ENCODE assay signal across 1 cellular context in genomic region chr15:70078578-70079417, GRCh38.
TF ChIP-seq lines count a peak whose summit lies in the region.

No MANE protein-coding gene starts in this region.

TF ChIP-seq in HepG2, 621 proteins besides CTCF, POLR2A, EP300 and RAD21 (continued from another document and continues in another):
- TF ChIP-seq, protein P1, sequence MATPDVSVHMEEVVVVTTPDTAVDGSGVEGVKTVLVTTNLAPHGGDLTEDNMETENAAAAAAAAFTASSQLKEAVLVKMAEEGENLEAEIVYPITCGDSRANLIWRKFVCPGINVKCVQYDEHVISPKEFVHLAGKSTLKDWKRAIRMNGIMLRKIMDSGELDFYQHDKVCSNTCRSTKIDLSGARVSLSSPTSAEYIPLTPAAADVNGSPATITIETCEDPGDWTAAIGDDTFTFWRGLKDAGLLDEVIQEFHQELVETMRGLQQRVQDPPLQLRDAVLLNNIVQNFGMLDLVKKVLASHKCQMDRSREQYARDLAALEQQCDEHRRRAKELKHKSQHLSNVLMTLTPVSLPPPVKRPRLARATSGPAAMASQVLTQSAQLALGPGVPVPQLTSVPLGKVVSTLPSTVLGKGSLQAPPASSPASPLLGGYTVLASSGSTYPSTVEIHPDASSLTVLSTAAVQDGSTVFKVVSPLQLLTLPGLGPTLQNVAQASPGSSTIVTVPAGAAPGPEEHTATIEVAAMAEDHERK (CRISPR knock-in tag; IDR thresholded peaks at IDR 0.05; ENCODE audit: low read depth), result no peak
- TF ChIP-seq SIN3A (IDR thresholded peaks at IDR 0.05; ENCODE audit: borderline replicate concordance, low read depth, low read length), result peak; percentile 87; the same call in 1 of the 2 replicates
- TF ChIP-seq ZFP90 (CRISPR knock-in tag; IDR thresholded peaks at IDR 0.05; ENCODE audit: borderline replicate concordance), result no peak
- TF ChIP-seq NONO (IDR thresholded peaks at IDR 0.05), result no peak
- peak; percentile 56; the same call in 1 of the 2 replicates for TF ChIP-seq NONO (CRISPR knock-in tag; conservative IDR thresholded peaks at IDR 0.05)
- 0 out of 2 replicates have a peak, but pooled peaks have one; percentile 36 for TF ChIP-seq ZFY (CRISPR knock-in tag; IDR thresholded peaks at IDR 0.05)
- peak; percentile 52; the same call in 1 of the 2 replicates for TF ChIP-seq NFYB (CRISPR knock-in tag; IDR thresholded peaks at IDR 0.05)
- no peak; the same call in 1 of the 2 replicates for TF ChIP-seq ZNF598 (CRISPR knock-in tag; IDR thresholded peaks at IDR 0.05; ENCODE audit: borderline replicate concordance)
- 0 out of 2 replicates have a peak, but pooled peaks have one; percentile 16 for TF ChIP-seq ZNF547 (CRISPR knock-in tag; IDR thresholded peaks at IDR 0.05)
- TF ChIP-seq SIX4 (CRISPR knock-in tag; IDR thresholded peaks at IDR 0.05), result peak; percentile 74; the same call in 1 of the 2 replicates
- peak; percentile 93 for TF ChIP-seq SAP130 (CRISPR knock-in tag; IDR thresholded peaks at IDR 0.05; ENCODE audit: low read depth)
- peak; percentile 91 for TF ChIP-seq HDAC1 (CRISPR knock-in tag; IDR thresholded peaks at IDR 0.05)
- TF ChIP-seq ZNF816 (CRISPR knock-in tag; IDR thresholded peaks at IDR 0.05; ENCODE audit: borderline replicate concordance), result peak; percentile 88; the same call in 1 of the 2 replicates
- TF ChIP-seq, protein P2, sequence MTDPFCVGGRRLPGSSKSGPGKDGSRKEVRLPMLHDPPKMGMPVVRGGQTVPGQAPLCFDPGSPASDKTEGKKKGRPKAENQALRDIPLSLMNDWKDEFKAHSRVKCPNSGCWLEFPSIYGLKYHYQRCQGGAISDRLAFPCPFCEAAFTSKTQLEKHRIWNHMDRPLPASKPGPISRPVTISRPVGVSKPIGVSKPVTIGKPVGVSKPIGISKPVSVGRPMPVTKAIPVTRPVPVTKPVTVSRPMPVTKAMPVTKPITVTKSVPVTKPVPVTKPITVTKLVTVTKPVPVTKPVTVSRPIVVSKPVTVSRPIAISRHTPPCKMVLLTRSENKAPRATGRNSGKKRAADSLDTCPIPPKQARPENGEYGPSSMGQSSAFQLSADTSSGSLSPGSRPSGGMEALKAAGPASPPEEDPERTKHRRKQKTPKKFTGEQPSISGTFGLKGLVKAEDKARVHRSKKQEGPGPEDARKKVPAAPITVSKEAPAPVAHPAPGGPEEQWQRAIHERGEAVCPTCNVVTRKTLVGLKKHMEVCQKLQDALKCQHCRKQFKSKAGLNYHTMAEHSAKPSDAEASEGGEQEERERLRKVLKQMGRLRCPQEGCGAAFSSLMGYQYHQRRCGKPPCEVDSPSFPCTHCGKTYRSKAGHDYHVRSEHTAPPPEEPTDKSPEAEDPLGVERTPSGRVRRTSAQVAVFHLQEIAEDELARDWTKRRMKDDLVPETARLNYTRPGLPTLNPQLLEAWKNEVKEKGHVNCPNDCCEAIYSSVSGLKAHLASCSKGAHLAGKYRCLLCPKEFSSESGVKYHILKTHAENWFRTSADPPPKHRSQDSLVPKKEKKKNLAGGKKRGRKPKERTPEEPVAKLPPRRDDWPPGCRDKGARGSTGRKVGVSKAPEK (CRISPR knock-in tag; IDR thresholded peaks at IDR 0.05; ENCODE audit: borderline replicate concordance), result no peak
- TF ChIP-seq, protein P3, sequence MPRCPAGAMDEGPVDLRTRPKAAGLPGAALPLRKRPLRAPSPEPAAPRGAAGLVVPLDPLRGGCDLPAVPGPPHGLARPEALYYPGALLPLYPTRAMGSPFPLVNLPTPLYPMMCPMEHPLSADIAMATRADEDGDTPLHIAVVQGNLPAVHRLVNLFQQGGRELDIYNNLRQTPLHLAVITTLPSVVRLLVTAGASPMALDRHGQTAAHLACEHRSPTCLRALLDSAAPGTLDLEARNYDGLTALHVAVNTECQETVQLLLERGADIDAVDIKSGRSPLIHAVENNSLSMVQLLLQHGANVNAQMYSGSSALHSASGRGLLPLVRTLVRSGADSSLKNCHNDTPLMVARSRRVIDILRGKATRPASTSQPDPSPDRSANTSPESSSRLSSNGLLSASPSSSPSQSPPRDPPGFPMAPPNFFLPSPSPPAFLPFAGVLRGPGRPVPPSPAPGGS (CRISPR knock-in tag; IDR thresholded peaks at IDR 0.05), result peak; percentile 62; the same call in 1 of the 2 replicates
- TF ChIP-seq HHEX (CRISPR knock-in tag; IDR thresholded peaks at IDR 0.05), result peak; percentile 44; the same call in 1 of the 2 replicates
- 0 out of 2 replicates have a peak, but pooled peaks have one; percentile 40 for TF ChIP-seq ZNF317 (CRISPR knock-in tag; IDR thresholded peaks at IDR 0.05)
- peak; percentile 89 for TF ChIP-seq ZNF543 (CRISPR knock-in tag; IDR thresholded peaks at IDR 0.05)
- TF ChIP-seq, protein P4, sequence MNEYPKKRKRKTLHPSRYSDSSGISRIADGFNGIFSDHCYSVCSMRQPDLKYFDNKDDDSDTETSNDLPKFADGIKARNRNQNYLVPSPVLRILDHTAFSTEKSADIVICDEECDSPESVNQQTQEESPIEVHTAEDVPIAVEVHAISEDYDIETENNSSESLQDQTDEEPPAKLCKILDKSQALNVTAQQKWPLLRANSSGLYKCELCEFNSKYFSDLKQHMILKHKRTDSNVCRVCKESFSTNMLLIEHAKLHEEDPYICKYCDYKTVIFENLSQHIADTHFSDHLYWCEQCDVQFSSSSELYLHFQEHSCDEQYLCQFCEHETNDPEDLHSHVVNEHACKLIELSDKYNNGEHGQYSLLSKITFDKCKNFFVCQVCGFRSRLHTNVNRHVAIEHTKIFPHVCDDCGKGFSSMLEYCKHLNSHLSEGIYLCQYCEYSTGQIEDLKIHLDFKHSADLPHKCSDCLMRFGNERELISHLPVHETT (CRISPR knock-in tag; conservative IDR thresholded peaks at IDR 0.05), result 0 out of 2 replicates have a peak, but pooled peaks have one; percentile 41
- TF ChIP-seq, protein P5, sequence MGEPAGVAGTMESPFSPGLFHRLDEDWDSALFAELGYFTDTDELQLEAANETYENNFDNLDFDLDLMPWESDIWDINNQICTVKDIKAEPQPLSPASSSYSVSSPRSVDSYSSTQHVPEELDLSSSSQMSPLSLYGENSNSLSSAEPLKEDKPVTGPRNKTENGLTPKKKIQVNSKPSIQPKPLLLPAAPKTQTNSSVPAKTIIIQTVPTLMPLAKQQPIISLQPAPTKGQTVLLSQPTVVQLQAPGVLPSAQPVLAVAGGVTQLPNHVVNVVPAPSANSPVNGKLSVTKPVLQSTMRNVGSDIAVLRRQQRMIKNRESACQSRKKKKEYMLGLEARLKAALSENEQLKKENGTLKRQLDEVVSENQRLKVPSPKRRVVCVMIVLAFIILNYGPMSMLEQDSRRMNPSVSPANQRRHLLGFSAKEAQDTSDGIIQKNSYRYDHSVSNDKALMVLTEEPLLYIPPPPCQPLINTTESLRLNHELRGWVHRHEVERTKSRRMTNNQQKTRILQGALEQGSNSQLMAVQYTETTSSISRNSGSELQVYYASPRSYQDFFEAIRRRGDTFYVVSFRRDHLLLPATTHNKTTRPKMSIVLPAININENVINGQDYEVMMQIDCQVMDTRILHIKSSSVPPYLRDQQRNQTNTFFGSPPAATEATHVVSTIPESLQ (CRISPR knock-in tag; conservative IDR thresholded peaks at IDR 0.05), result no peak
- no peak for TF ChIP-seq BRD4 (CRISPR knock-in tag; IDR thresholded peaks at IDR 0.05)
- 0 out of 2 replicates have a peak, but pooled peaks have one; percentile 37 for TF ChIP-seq ZNF563 (CRISPR knock-in tag; IDR thresholded peaks at IDR 0.05)
- TF ChIP-seq NCOA1 (CRISPR knock-in tag; IDR thresholded peaks at IDR 0.05), result 0 out of 2 replicates have a peak, but pooled peaks have one; percentile 62
- no peak for TF ChIP-seq CREBL2 (CRISPR knock-in tag; IDR thresholded peaks at IDR 0.05; ENCODE audit: borderline replicate concordance)
- TF ChIP-seq ZNF644 (CRISPR knock-in tag; IDR thresholded peaks at IDR 0.05; ENCODE audit: low read depth), result peak; percentile 64; the same call in 1 of the 2 replicates
- TF ChIP-seq SOX13 (IDR thresholded peaks at IDR 0.05), result peak; percentile 71
- TF ChIP-seq SOX13 (CRISPR knock-in tag; conservative IDR thresholded peaks at IDR 0.05 in 1 of 2, IDR thresholded peaks at IDR 0.05 in 1 of 2), result peak in 1 of 2 experiments; percentile 90; a peak in 2 of 4 replicates
- peak; percentile 56; the same call in 1 of the 2 replicates for TF ChIP-seq ZNF12 (CRISPR knock-in tag; IDR thresholded peaks at IDR 0.05)
- peak; percentile 50; the same call in 1 of the 2 replicates for TF ChIP-seq ZNF619 (CRISPR knock-in tag; IDR thresholded peaks at IDR 0.05)
- peak; percentile 65; the same call in 1 of the 2 replicates for TF ChIP-seq ZNF343 (CRISPR knock-in tag; IDR thresholded peaks at IDR 0.05)
- TF ChIP-seq NFIC (IDR thresholded peaks at IDR 0.05; ENCODE audit: low read length), result peak; percentile 69
- peak; percentile 66; the same call in 1 of the 2 replicates for TF ChIP-seq ATF2 (CRISPR knock-in tag; IDR thresholded peaks at IDR 0.05)
- peak; percentile 97 for TF ChIP-seq NR2F6 (IDR thresholded peaks at IDR 0.05)
- TF ChIP-seq NR2F6 (CRISPR knock-in tag; IDR thresholded peaks at IDR 0.05), result peak; percentile 97
- TF ChIP-seq ARNTL (CRISPR knock-in tag; IDR thresholded peaks at IDR 0.05), result peak; percentile 96
- 0 out of 2 replicates have a peak, but pooled peaks have one; percentile 42 for TF ChIP-seq ZBTB39 (CRISPR knock-in tag; IDR thresholded peaks at IDR 0.05)
- no peak for TF ChIP-seq TOE1 (CRISPR knock-in tag; IDR thresholded peaks at IDR 0.05)
- TF ChIP-seq, protein P6, sequence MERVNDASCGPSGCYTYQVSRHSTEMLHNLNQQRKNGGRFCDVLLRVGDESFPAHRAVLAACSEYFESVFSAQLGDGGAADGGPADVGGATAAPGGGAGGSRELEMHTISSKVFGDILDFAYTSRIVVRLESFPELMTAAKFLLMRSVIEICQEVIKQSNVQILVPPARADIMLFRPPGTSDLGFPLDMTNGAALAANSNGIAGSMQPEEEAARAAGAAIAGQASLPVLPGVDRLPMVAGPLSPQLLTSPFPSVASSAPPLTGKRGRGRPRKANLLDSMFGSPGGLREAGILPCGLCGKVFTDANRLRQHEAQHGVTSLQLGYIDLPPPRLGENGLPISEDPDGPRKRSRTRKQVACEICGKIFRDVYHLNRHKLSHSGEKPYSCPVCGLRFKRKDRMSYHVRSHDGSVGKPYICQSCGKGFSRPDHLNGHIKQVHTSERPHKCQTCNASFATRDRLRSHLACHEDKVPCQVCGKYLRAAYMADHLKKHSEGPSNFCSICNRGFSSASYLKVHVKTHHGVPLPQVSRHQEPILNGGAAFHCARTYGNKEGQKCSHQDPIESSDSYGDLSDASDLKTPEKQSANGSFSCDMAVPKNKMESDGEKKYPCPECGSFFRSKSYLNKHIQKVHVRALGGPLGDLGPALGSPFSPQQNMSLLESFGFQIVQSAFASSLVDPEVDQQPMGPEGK (CRISPR knock-in tag; IDR thresholded peaks at IDR 0.05), result peak; percentile 77
- TF ChIP-seq HES4 (CRISPR knock-in tag; IDR thresholded peaks at IDR 0.05; ENCODE audit: borderline replicate concordance), result no peak
- no peak for TF ChIP-seq FOXA1 (IDR thresholded peaks at IDR 0.05)
- peak; percentile 71 for TF ChIP-seq FOXA1 (CRISPR knock-in tag; IDR thresholded peaks at IDR 0.05)
- 0 out of 2 replicates have a peak, but pooled peaks have one; percentile 28 for TF ChIP-seq IRF1 (CRISPR knock-in tag; IDR thresholded peaks at IDR 0.05; ENCODE audit: low read depth)
- 0 out of 2 replicates have a peak, but pooled peaks have one; percentile 66 for TF ChIP-seq ZMYM2 (CRISPR knock-in tag; IDR thresholded peaks at IDR 0.05)
- no peak for TF ChIP-seq SYNCRIP (IDR thresholded peaks at IDR 0.05; ENCODE audit: insufficient read depth, low read depth, low read length)
- TF ChIP-seq GATAD2A (CRISPR knock-in tag; IDR thresholded peaks at IDR 0.05), result peak; percentile 93
- TF ChIP-seq U2AF2 (IDR thresholded peaks at IDR 0.05; ENCODE audit: low read depth, low read length), result no peak
- peak; percentile 67; the same call in 1 of the 2 replicates for TF ChIP-seq ZNF691 (CRISPR knock-in tag; IDR thresholded peaks at IDR 0.05; ENCODE audit: borderline replicate concordance, low read depth)
- TF ChIP-seq NR2F1 (CRISPR knock-in tag; IDR thresholded peaks at IDR 0.05), result peak; percentile 92 to 97
- 0 out of 2 replicates have a peak, but pooled peaks have one; percentile 37 for TF ChIP-seq ZNF501 (CRISPR knock-in tag; IDR thresholded peaks at IDR 0.05)
- no peak for TF ChIP-seq LCORL (IDR thresholded peaks at IDR 0.05)
- TF ChIP-seq LCORL (CRISPR knock-in tag; IDR thresholded peaks at IDR 0.05), result peak; percentile 85
